Comparison of ENCODE assay signal across 1 cellular context in the genomic region with DNA sequence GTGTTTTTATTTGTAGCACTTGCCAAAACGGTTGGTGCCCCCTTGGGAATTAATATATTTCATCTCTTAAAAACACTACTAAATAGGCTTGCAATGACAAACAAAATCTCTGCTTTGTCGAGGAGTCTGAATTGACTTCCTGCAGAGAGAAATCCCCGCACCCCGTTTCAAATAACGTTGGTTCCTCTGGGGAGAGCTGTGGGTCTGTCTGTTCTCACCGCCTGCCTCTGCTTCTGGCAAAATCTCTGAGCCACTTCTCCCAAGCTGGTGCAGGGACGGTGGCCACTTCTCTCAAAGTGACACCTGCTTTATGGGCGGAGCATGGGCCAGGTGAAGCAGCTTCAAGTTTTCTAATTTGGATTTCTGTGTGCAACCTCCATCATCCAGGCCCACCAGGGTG.
TF ChIP-seq lines count a peak whose summit lies in the region.

No MANE protein-coding gene starts in this region.

TF ChIP-seq in GM23338, 12 proteins besides CTCF, POLR2A, EP300 and RAD21 (continued from another document):
- TF ChIP-seq, protein P1, sequence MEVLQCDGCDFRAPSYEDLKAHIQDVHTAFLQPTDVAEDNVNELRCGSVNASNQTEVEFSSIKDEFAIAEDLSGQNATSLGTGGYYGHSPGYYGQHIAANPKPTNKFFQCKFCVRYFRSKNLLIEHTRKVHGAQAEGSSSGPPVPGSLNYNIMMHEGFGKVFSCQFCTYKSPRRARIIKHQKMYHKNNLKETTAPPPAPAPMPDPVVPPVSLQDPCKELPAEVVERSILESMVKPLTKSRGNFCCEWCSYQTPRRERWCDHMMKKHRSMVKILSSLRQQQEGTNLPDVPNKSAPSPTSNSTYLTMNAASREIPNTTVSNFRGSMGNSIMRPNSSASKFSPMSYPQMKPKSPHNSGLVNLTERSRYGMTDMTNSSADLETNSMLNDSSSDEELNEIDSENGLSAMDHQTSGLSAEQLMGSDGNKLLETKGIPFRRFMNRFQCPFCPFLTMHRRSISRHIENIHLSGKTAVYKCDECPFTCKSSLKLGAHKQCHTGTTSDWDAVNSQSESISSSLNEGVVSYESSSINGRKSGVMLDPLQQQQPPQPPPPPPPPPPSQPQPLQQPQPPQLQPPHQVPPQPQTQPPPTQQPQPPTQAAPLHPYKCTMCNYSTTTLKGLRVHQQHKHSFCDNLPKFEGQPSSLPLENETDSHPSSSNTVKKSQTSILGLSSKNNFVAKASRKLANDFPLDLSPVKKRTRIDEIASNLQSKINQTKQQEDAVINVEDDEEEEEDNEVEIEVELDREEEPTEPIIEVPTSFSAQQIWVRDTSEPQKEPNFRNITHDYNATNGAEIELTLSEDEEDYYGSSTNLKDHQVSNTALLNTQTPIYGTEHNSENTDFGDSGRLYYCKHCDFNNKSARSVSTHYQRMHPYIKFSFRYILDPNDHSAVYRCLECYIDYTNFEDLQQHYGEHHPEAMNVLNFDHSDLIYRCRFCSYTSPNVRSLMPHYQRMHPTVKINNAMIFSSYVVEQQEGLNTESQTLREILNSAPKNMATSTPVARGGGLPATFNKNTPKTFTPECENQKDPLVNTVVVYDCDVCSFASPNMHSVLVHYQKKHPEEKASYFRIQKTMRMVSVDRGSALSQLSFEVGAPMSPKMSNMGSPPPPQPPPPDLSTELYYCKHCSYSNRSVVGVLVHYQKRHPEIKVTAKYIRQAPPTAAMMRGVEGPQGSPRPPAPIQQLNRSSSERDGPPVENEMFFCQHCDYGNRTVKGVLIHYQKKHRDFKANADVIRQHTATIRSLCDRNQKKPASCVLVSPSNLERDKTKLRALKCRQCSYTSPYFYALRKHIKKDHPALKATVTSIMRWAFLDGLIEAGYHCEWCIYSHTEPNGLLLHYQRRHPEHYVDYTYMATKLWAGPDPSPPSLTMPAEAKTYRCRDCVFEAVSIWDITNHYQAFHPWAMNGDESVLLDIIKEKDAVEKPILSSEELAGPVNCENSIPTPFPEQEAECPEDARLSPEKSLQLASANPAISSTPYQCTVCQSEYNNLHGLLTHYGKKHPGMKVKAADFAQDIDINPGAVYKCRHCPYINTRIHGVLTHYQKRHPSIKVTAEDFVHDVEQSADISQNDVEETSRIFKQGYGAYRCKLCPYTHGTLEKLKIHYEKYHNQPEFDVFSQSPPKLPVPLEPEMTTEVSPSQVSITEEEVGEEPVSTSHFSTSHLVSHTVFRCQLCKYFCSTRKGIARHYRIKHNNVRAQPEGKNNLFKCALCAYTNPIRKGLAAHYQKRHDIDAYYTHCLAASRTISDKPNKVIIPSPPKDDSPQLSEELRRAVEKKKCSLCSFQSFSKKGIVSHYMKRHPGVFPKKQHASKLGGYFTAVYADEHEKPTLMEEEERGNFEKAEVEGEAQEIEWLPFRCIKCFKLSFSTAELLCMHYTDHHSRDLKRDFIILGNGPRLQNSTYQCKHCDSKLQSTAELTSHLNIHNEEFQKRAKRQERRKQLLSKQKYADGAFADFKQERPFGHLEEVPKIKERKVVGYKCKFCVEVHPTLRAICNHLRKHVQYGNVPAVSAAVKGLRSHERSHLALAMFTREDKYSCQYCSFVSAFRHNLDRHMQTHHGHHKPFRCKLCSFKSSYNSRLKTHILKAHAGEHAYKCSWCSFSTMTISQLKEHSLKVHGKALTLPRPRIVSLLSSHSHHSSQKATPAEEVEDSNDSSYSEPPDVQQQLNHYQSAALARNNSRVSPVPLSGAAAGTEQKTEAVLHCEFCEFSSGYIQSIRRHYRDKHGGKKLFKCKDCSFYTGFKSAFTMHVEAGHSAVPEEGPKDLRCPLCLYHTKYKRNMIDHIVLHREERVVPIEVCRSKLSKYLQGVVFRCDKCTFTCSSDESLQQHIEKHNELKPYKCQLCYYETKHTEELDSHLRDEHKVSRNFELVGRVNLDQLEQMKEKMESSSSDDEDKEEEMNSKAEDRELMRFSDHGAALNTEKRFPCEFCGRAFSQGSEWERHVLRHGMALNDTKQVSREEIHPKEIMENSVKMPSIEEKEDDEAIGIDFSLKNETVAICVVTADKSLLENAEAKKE (CRISPR knock-in tag; IDR thresholded peaks at IDR 0.05), result no peak
- TF ChIP-seq, protein P2, sequence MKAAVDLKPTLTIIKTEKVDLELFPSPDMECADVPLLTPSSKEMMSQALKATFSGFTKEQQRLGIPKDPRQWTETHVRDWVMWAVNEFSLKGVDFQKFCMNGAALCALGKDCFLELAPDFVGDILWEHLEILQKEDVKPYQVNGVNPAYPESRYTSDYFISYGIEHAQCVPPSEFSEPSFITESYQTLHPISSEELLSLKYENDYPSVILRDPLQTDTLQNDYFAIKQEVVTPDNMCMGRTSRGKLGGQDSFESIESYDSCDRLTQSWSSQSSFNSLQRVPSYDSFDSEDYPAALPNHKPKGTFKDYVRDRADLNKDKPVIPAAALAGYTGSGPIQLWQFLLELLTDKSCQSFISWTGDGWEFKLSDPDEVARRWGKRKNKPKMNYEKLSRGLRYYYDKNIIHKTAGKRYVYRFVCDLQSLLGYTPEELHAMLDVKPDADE (IDR thresholded peaks at IDR 0.05), result no peak
- TF ChIP-seq NANOG (IDR thresholded peaks at IDR 0.05; ENCODE audit: borderline replicate concordance), result no peak
- no peak for TF ChIP-seq ZNF114 (CRISPR knock-in tag; IDR thresholded peaks at IDR 0.05)
- no peak for TF ChIP-seq EZH2 (IDR thresholded peaks at IDR 0.05; ENCODE audit: low read depth, unreplicated experiment)
- TF ChIP-seq EZH2phosphoT487 (IDR thresholded peaks at IDR 0.05; ENCODE audit: unreplicated experiment), result no peak
- no peak for TF ChIP-seq CREB1 (CRISPR knock-in tag; IDR thresholded peaks at IDR 0.05; ENCODE audit: low read depth)
TF ChIP-seq in GM23338: peak in this region for 0.
